In the genomic region with DNA sequence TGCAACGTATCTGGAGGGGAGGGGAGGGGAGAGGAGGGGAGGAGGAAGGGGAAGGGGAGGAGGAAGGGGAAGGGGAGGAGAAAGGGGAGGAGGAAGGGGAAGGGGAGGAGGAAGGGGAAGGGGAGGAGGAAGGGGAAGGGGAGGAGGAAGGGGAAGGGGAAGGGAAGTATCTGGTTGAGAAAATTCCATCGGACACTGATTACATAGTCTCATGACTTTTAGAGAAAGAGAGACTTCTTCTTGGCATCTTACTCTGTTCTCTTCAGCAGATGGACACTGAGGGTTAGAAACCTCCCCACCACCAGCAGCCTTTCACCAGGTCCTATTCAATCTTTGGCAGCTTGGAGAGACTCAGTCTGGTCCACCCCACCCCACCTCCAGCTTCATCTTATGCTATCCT, we compare ENCODE assay signal across 24 cellular contexts.
DNase-seq lines count a peak whose midpoint lies in the region; ATAC-seq and TF ChIP-seq lines count a peak whose summit lies in the region.
"Had no signal": no experiment of that assay in that cellular context is flagged by ENCODE, and none has a peak within 500 bp of the region (broad histone marks: within the 10 kb centered on the region; RNA-seq: fewer than 3 reads in every experiment).

No MANE protein-coding gene starts in this region.

- in situ Hi-C loops in mammary epithelial cell (cut with MboI; ENCODE audit: low sequenced_read_pairs in 2 of 2) = loop anchor here (25.0 kb wide), 4 partner anchors 369 to 1194 kb away; a partner anchor contains a TSS

- H3K27me3 ChIP-seq in mammary epithelial cell (ENCODE audit: insufficient read depth, low read length) (no peaks in the 10 kb centered on the region), subcutaneous abdominal adipose tissue (ENCODE audit: control insufficient read depth in 5 of 5, insufficient read depth in 4 of 5, low read length in 5 of 5) (no peaks in the 10 kb centered on the region), A673 (replicated peaks; ENCODE audit: insufficient read depth, low read depth, low read length, poor library complexity) (no peaks in the 10 kb centered on the region)

- H3K27ac ChIP-seq in mammary epithelial cell (ENCODE audit: insufficient read depth, low read depth, low read length) (no peak overlapping the region), subcutaneous abdominal adipose tissue (ENCODE audit: low read depth, low read length) (peak overlapping the region; percentile 59), A673 (ENCODE audit: low read depth, low read length, poor library complexity, severe bottlenecking) (no peak overlapping the region)
- H3K27ac ChIP-seq: A549 had no signal

- peak overlapping the region; percentile 54 for H3K4me2 ChIP-seq in mammary epithelial cell (ENCODE audit: insufficient read depth, low read depth, low read length)
- H3K4me2 ChIP-seq: A549, SK-N-SH had no signal

- H3K36me3 ChIP-seq in mammary epithelial cell (ENCODE audit: insufficient read depth, low read length) = no peaks in the 10 kb centered on the region
- H3K36me3 ChIP-seq in subcutaneous abdominal adipose tissue (ENCODE audit: control insufficient read depth in 5 of 5, insufficient read depth in 5 of 5, low read length in 5 of 5) = peaks cover 0 to 6% (median 0%) of the 10 kb centered on the region in 5 donors
- H3K36me3 ChIP-seq in A673 (ENCODE audit: insufficient read depth, low read length, poor library complexity, severe bottlenecking) = no peaks in the 10 kb centered on the region

- H3K9me3 ChIP-seq in mammary epithelial cell (replicated peaks; ENCODE audit: insufficient read depth, low read length) (no peaks in the 10 kb centered on the region), subcutaneous abdominal adipose tissue (ENCODE audit: control insufficient read depth in 5 of 5, low read length in 5 of 5) (no peaks in the 10 kb centered on the region), A673 (ENCODE audit: low read depth, low read length, poor library complexity, severe bottlenecking) (no peaks in the 10 kb centered on the region)
- H3K9me3 ChIP-seq: A549, SK-N-SH had no signal

- H2AFZ ChIP-seq in mammary epithelial cell (ENCODE audit: low read depth, low read length) = peak overlapping the region; percentile 50

- H3K27me3 Mint-ChIP-seq in HFFc6 (ENCODE audit: insufficient read depth) (no peaks in the 10 kb centered on the region; the same call in 1 of the 2 replicates), neural crest cell (ENCODE audit: low read depth) (no peaks in the 10 kb centered on the region)

- CTCF ChIA-PET in mammary epithelial cell (lab: Charles Lee; ENCODE audit: low non-redundant PET) = no interaction called here
- CTCF ChIA-PET in A673 (lab: Charles Lee) = no interaction called here

- ATAC-seq in HG02588 (IDR thresholded peaks at IDR 0.05; ENCODE audit: unreplicated experiment) = no peak
- no peak for ATAC-seq in HG02884 (IDR thresholded peaks at IDR 0.05; ENCODE audit: unreplicated experiment)
- ATAC-seq in HG03045 (IDR thresholded peaks at IDR 0.05; ENCODE audit: unreplicated experiment) = no peak
- ATAC-seq: A549; activated CD8-positive, alpha-beta T cell treated with anti-CD3 and anti-CD28 coated beads, Interleukin-2, amount 10 ng/mL, durations not matched to agents 7 days and 5 days; activated naive CD4-positive, alpha-beta T cell treated with anti-CD3 and anti-CD28 coated beads, Interleukin-2, amount 50 U/mL, for 72 hours; naive thymus-derived CD4-positive, alpha-beta T cell had no signal

- H3K4me1 Mint-ChIP-seq in HFFc6 (ENCODE audit: low read depth) (peaks cover 37% of the 10 kb centered on the region), neural crest cell (no peaks in the 10 kb centered on the region)
- H3K4me1 Mint-ChIP-seq: CD8-positive, alpha-beta memory T cell had no signal

- H3K9me3 Mint-ChIP-seq in HFFc6 (no peaks in the 10 kb centered on the region), neural crest cell (peaks cover 6% of the 10 kb centered on the region)
- H3K9me3 Mint-ChIP-seq: activated naive CD4-positive, alpha-beta T cell treated with anti-CD3 and anti-CD28 coated beads, Interleukin-2, amount 50 U/mL, for 72 hours; CD8-positive, alpha-beta memory T cell; IgD-negative memory B cell; mesothelial cell of epicardium; naive thymus-derived CD4-positive, alpha-beta T cell had no signal

- POLR2A ChIA-PET in A673 (lab: Charles Lee; ENCODE audit: low non-redundant PET) = no interaction called here

- H3K9ac ChIP-seq in mammary epithelial cell (ENCODE audit: insufficient read depth, low read length) = no peak overlapping the region
- no peak overlapping the region for H3K9ac ChIP-seq in subcutaneous abdominal adipose tissue (ENCODE audit: low read length in 5 of 5)
- H3K9ac ChIP-seq: SK-N-SH had no signal

- intact Hi-C loops in mammary epithelial cell (cut with micrococcal nuclease) = no loop called here
- intact Hi-C loops in A673 (cut with micrococcal nuclease; ENCODE audit: unreplicated experiment) = no loop called here

- dilution Hi-C loops in mammary epithelial cell (cut with HindIII; ENCODE audit: low sequenced_read_pairs) = loop anchor here (25.0 kb wide), 1 partner anchor 1019 kb away; a partner anchor contains a TSS

- H4K20me1 ChIP-seq in mammary epithelial cell (ENCODE audit: insufficient read depth, low read length) = no peaks in the 10 kb centered on the region

- 86% methylated on average over 1 of the region's 2 CpGs for WGBS in mammary epithelial cell (ENCODE audit: low coverage, missing lambda C conversion rate)

- no TSS peak for BruUV-seq in mammary epithelial cell (replicated peaks; lab: Mats Ljungman, UMichigan)
- no TSS peak for BruUV-seq in A673 (replicated peaks; lab: Mats Ljungman, UMichigan)

- DNase-seq in HFFc6 = no peak
- DNase-seq in mammary epithelial cell = no peak
- DNase-seq in neural crest cell (ENCODE audit: low read depth, low spot score) = no peak
- DNase-seq in A673 (ENCODE audit: low spot score) = no peak
- DNase-seq: activated CD8-positive, alpha-beta T cell treated with anti-CD3 and anti-CD28 coated beads, Interleukin-2, amount 10 ng/mL, durations not matched to agents 7 days and 5 days; CD8-positive, alpha-beta memory T cell; cortex of kidney; left ventricle myocardium superior; naive thymus-derived CD4-positive, alpha-beta T cell; NCI-H1092; NCI-H1930; NCI-H526; retina; RPMI8226; SK-N-SH; stimulated activated CD4-positive, alpha-beta T cell treated with anti-CD3 and anti-CD28 coated beads, Interleukin-2, amount 100 ng/mL, for 48 hours had no signal

- H3K79me2 ChIP-seq in mammary epithelial cell (ENCODE audit: insufficient read depth, low read length) = no peaks in the 10 kb centered on the region

- H3K4me3 ChIP-seq in mammary epithelial cell (replicated peaks in 1 of 3; ENCODE audit: insufficient read depth in 1 of 3, low read depth in 2 of 3, low read length in 3 of 3) = no peak overlapping the region
- no peak overlapping the region for H3K4me3 ChIP-seq in subcutaneous abdominal adipose tissue (ENCODE audit: low read depth in 1 of 5, low read length in 5 of 5)
- no peak overlapping the region for H3K4me3 ChIP-seq in A673 (ENCODE audit: low read depth, low read length, poor library complexity, severe bottlenecking)
- H3K4me3 ChIP-seq: A549 had no signal

- H3K27ac Mint-ChIP-seq in HFFc6 (peak overlapping the region; percentile 64), neural crest cell (ENCODE audit: unreplicated experiment) (peak overlapping the region; percentile 5)
- H3K27ac Mint-ChIP-seq: activated CD8-positive, alpha-beta T cell treated with anti-CD3 and anti-CD28 coated beads, Interleukin-2, amount 10 ng/mL, durations not matched to agents 7 days and 5 days; activated naive CD4-positive, alpha-beta T cell treated with anti-CD3 and anti-CD28 coated beads, Interleukin-2, amount 50 U/mL, for 72 hours; IgD-negative memory B cell; mesothelial cell of epicardium; naive thymus-derived CD4-positive, alpha-beta T cell had no signal

- peaks cover 19% of the 10 kb centered on the region for H3K4me1 ChIP-seq in mammary epithelial cell (ENCODE audit: insufficient read depth, low read length)
- H3K4me1 ChIP-seq in subcutaneous abdominal adipose tissue (ENCODE audit: control insufficient read depth in 5 of 5, insufficient read depth in 5 of 5, low read length in 5 of 5) = peaks cover 0 to 23% (median 7%) of the 10 kb centered on the region in 5 donors
- no peaks in the 10 kb centered on the region for H3K4me1 ChIP-seq in A673 (ENCODE audit: insufficient read depth, low read length, poor library complexity, severe bottlenecking)
- H3K4me1 ChIP-seq: A549 had no signal

- H3K4me3 Mint-ChIP-seq in HFFc6 (no peak overlapping the region), neural crest cell (no peak overlapping the region)
- H3K4me3 Mint-ChIP-seq: activated CD8-positive, alpha-beta T cell treated with anti-CD3 and anti-CD28 coated beads, Interleukin-2, amount 10 ng/mL, durations not matched to agents 7 days and 5 days; CD8-positive, alpha-beta memory T cell; IgD-negative memory B cell; mesothelial cell of epicardium; naive thymus-derived CD4-positive, alpha-beta T cell had no signal

- H3K36me3 Mint-ChIP-seq in HFFc6 (ENCODE audit: low read depth) (no peaks in the 10 kb centered on the region), neural crest cell (ENCODE audit: low read depth) (no peaks in the 10 kb centered on the region)
- H3K36me3 Mint-ChIP-seq: activated naive CD4-positive, alpha-beta T cell treated with anti-CD3 and anti-CD28 coated beads, Interleukin-2, amount 50 U/mL, for 72 hours; CD8-positive, alpha-beta memory T cell; IgD-negative memory B cell; mesothelial cell of epicardium; naive thymus-derived CD4-positive, alpha-beta T cell had no signal

- TF ChIP-seq CTCF in HFFc6 (IDR thresholded peaks at IDR 0.05) = no peak
- TF ChIP-seq CTCF in mammary epithelial cell (conservative IDR thresholded peaks at IDR 0.05 in 1 of 2, IDR thresholded peaks at IDR 0.05 in 1 of 2; ENCODE audit: extremely low read depth in 1 of 2, insufficient read depth in 1 of 2, low read depth in 1 of 2, low read length in 2 of 2) = no peak
- no peak for TF ChIP-seq CTCF in neural crest cell (conservative IDR thresholded peaks at IDR 0.05)
- no peak for TF ChIP-seq CTCF in A673 (conservative IDR thresholded peaks at IDR 0.05; ENCODE audit: low read depth, low read length)
